ENCODE assay signal across 15 cellular contexts in the genomic region with DNA sequence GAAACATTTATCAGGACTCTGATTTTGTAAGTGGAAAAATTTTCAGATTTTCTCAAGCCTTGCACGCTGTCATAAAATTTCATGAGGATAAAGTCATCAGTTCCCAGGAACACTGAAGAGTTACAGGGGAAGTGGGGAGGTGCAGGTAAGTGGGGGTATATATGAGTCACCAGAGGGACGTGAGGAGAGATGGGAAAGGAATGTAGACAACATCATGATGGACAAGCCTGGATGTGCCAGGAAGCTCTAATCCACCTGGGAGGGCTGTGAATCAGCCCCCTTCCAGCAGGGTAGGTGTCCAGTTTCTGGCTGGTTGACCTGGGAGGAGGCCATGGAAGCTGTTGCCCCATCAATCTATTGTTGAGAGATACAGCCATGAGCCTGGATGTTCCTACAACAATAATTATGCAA.
DNase-seq lines count a peak whose midpoint lies in the region; ATAC-seq and TF ChIP-seq lines count a peak whose summit lies in the region.
"Had no signal": no experiment of that assay in that cellular context is flagged by ENCODE, and none has a peak within 500 bp of the region (broad histone marks: within the 10 kb centered on the region; RNA-seq: fewer than 3 reads in every experiment).

No MANE protein-coding gene starts in this region.

- H3K4me3 ChIP-seq in GM23248 (no peak overlapping the region), fibroblast of mammary gland (ENCODE audit: control insufficient read depth, low read depth, low read length) (no peak overlapping the region)
- H3K4me3 ChIP-seq: tibial artery had no signal

- no peaks in the 10 kb centered on the region for H3K9me3 ChIP-seq in GM23248 (ENCODE audit: low read depth)
- H3K9me3 ChIP-seq: tibial artery had no signal

- H3K27me3 ChIP-seq in GM23248 (replicated peaks; ENCODE audit: insufficient read depth): no peaks in the 10 kb centered on the region

- ATAC-seq in GM21619 (IDR thresholded peaks at IDR 0.05; ENCODE audit: unreplicated experiment) (no peak), HG02938 (IDR thresholded peaks at IDR 0.05; ENCODE audit: unreplicated experiment) (no peak)

- peaks cover 78% of the 10 kb centered on the region for H3K79me2 ChIP-seq in GM23248 (ENCODE audit: insufficient read depth)

- H4K20me1 ChIP-seq in GM23248 (ENCODE audit: insufficient read depth): no peaks in the 10 kb centered on the region

- in situ Hi-C loops in GM23248 (cut with MboI): no loop called here

- no peak for TF ChIP-seq CTCF in RWPE1 (conservative IDR thresholded peaks at IDR 0.05; ENCODE audit: low read depth)
- no peak for TF ChIP-seq CTCF in fibroblast of mammary gland (conservative IDR thresholded peaks at IDR 0.05; ENCODE audit: control insufficient read depth, insufficient read depth, low read depth, low read length)

- DNase-seq in GM23248 (peak; percentile 68), RWPE1 (ENCODE audit: low spot score) (peak; percentile 100), fibroblast of mammary gland (ENCODE audit: low read depth) (peak; percentile 66), renal cortical epithelial cell (ENCODE audit: low read depth) (peak; percentile 95), amygdala (lab: John Stamatoyannopoulos, UW) (no peak), NCI-H510A (lab: John Stamatoyannopoulos, UW) (no peak)
- DNase-seq: activated naive CD4-positive, alpha-beta T cell treated with anti-CD3 and anti-CD28 coated beads for 36 hours; DMS79 treated with DMSO at 0.1 percent for 48 hours; endodermal cell; glutamatergic neuron; NCI-H1092; stimulated activated CD4-positive, alpha-beta T cell treated with anti-CD3 and anti-CD28 coated beads, Interleukin-2, amount 100 ng/mL, for 48 hours; tibial artery had no signal

- CTCF ChIA-PET in RWPE1 (lab: Yijun Ruan, JAX): interaction anchor here (0.9 kb wide), 1 partner anchor 16 kb away, joined by 3 read pairs; no protein-coding TSS in a partner anchor

- peaks cover 68% of the 10 kb centered on the region for H3K4me1 ChIP-seq in GM23248 (ENCODE audit: insufficient read depth)
- H3K4me1 ChIP-seq: tibial artery had no signal

- peaks cover 69% of the 10 kb centered on the region for H3F3A ChIP-seq in GM23248 (ENCODE audit: insufficient read depth)

- no peaks in the 10 kb centered on the region for H3K9me2 ChIP-seq in GM23248 (ENCODE audit: insufficient read depth)

- H2AFZ ChIP-seq in GM23248: no peak overlapping the region

- peak overlapping the region; percentile 80 for H3K27ac ChIP-seq in GM23248
- H3K27ac ChIP-seq in RWPE1: peak overlapping the region; percentile 81
- H3K27ac ChIP-seq: tibial artery had no signal

- 5 to 11% methylated on average over 2 of the region's 2 CpGs for WGBS in GM23248 (ENCODE audit: low coverage in 1 of 2, low lambda C conversion rate in 2 of 2, missing lambda C conversion rate in 2 of 2), 2 experiments

- H3K4me2 ChIP-seq in GM23248 (ENCODE audit: unreplicated experiment): no peak overlapping the region

- POLR2A ChIA-PET in RWPE1 (lab: Yijun Ruan, JAX; ENCODE audit: low non-redundant PET): interaction anchor here (0.5 kb wide), 1 partner anchor 196 kb away, joined by 3 read pairs; no protein-coding TSS in a partner anchor

- H3K36me3 ChIP-seq in GM23248 (ENCODE audit: low read depth): peaks cover 6% of the 10 kb centered on the region; the same call in 1 of the 2 replicates
- H3K36me3 ChIP-seq: tibial artery had no signal

- peak overlapping the region; percentile 43 for H3K9ac ChIP-seq in GM23248

Comparison
In these comparisons a context has a peak if more than half of its experiments do, and no peak if none do; other contexts are left out.
1. DNase-seq: peak in GM23248 (single experiment), RWPE1 (single experiment), fibroblast of mammary gland (single experiment) and renal cortical epithelial cell (single experiment); none in amygdala (0 of 56) and NCI-H510A (single experiment).